Comparison of ENCODE assay signal across 6 cellular contexts in genomic region chr15:62378772-62379171, GRCh38.
"Had no signal": no experiment of that assay in that cellular context is flagged by ENCODE, and none has a peak within 500 bp of the region (broad histone marks: within the 10 kb centered on the region; RNA-seq: fewer than 3 reads in every experiment).

No MANE protein-coding gene starts in this region.

- DNase-seq: H9, HCEC 1CT had no signal

- ATAC-seq: GM23338, HepG2 had no signal

- H3K4me3 ChIP-seq: GM23338 had no signal

- FAIRE-seq: H1, H54, HepG2 had no signal
